Comparison of ENCODE assay signal across 1 cellular context in genomic region chr3:43319794-43320193, GRCh38.
TF ChIP-seq lines count a peak whose summit lies in the region.

No MANE protein-coding gene starts in this region.

TF ChIP-seq in liver, 16 proteins besides CTCF, POLR2A, EP300 and RAD21 (continued from another document):
- TF ChIP-seq RXRA (IDR thresholded peaks at IDR 0.05): peak in 1 of 2 donors; percentile 56
- TF ChIP-seq REST (IDR thresholded peaks at IDR 0.05): peak; percentile 14
- TF ChIP-seq ATF3 (IDR thresholded peaks at IDR 0.05): no peak
- TF ChIP-seq YY1 (IDR thresholded peaks at IDR 0.05): no peak
- no peak for TF ChIP-seq GABPA (IDR thresholded peaks at IDR 0.05 in 1 of 2, conservative IDR thresholded peaks at IDR 0.05 in 1 of 2)
- peak; percentile 40 to 41 for TF ChIP-seq HNF4A (conservative IDR thresholded peaks at IDR 0.05)
- TF ChIP-seq MAX (IDR thresholded peaks at IDR 0.05): no peak
- no peak for TF ChIP-seq EGR1 (IDR thresholded peaks at IDR 0.05; ENCODE audit: low read depth in 2 of 2)
